In the genomic region with DNA sequence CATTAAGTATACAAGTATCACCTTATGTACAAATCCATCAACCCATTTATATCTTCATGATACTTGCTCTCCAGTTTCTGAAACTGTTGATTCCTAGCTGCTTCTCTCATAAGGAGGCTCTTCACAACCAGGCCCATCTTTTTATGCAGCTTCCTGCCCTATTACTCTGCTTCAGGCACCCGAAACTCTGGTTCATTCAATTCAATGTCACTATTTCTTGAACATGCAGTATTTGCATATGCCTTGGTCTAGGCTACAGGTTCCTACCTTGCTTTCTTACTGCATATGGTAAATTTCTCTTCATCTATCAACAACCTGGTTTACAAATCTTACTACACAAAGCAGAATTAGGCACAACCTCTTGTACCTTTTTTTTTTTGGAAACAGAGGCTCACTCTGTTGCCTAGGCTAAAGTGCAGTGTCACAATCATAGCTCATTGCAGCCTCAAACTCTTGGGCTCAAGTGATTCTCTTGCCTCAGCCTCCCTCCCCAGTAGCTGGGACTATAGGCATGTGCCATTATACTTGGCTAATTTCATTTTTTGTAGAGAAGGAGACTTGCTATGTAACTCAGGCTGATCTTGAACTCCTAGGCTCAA, we compare ENCODE assay signal across 1 cellular context.
TF ChIP-seq lines count a peak whose summit lies in the region.

No MANE protein-coding gene starts in this region.

TF ChIP-seq in WTC11, 78 proteins besides CTCF, POLR2A, EP300 and RAD21 (continued from another document):
- TF ChIP-seq RORB (CRISPR knock-in tag; IDR thresholded peaks at IDR 0.05) = no peak
- TF ChIP-seq ZNF423 (CRISPR knock-in tag; IDR thresholded peaks at IDR 0.05) = no peak
- no peak for TF ChIP-seq AFF4 (CRISPR knock-in tag; IDR thresholded peaks at IDR 0.05; ENCODE audit: borderline replicate concordance)
- no peak for TF ChIP-seq SMAD3 (CRISPR knock-in tag; IDR thresholded peaks at IDR 0.05; ENCODE audit: borderline replicate concordance)
- no peak for TF ChIP-seq ZMAT4 (CRISPR knock-in tag; IDR thresholded peaks at IDR 0.05)
- TF ChIP-seq ZNF317 (CRISPR knock-in tag; IDR thresholded peaks at IDR 0.05; ENCODE audit: borderline replicate concordance, low read depth) = no peak
- TF ChIP-seq ZNF396 (CRISPR knock-in tag; IDR thresholded peaks at IDR 0.05; ENCODE audit: borderline replicate concordance) = no peak
- TF ChIP-seq CREB1 (CRISPR knock-in tag; IDR thresholded peaks at IDR 0.05) = no peak
- no peak for TF ChIP-seq ETV6 (CRISPR knock-in tag; IDR thresholded peaks at IDR 0.05)
- TF ChIP-seq, protein P1, sequence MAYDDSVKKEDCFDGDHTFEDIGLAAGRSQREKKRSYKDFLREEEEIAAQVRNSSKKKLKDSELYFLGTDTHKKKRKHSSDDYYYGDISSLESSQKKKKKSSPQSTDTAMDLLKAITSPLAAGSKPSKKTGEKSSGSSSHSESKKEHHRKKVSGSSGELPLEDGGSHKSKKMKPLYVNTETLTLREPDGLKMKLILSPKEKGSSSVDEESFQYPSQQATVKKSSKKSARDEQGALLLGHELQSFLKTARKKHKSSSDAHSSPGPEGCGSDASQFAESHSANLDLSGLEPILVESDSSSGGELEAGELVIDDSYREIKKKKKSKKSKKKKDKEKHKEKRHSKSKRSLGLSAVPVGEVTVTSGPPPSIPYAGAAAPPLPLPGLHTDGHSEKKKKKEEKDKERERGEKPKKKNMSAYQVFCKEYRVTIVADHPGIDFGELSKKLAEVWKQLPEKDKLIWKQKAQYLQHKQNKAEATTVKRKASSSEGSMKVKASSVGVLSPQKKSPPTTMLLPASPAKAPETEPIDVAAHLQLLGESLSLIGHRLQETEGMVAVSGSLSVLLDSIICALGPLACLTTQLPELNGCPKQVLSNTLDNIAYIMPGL (CRISPR knock-in tag; IDR thresholded peaks at IDR 0.05) = no peak
- TF ChIP-seq TCF7 (CRISPR knock-in tag; IDR thresholded peaks at IDR 0.05; ENCODE audit: low read depth) = no peak
- TF ChIP-seq NFATC4 (CRISPR knock-in tag; IDR thresholded peaks at IDR 0.05) = no peak
- TF ChIP-seq HMGA2 (CRISPR knock-in tag; IDR thresholded peaks at IDR 0.05) = no peak
- TF ChIP-seq ELF4 (CRISPR knock-in tag; IDR thresholded peaks at IDR 0.05; ENCODE audit: low read depth) = no peak
- TF ChIP-seq, protein P2, sequence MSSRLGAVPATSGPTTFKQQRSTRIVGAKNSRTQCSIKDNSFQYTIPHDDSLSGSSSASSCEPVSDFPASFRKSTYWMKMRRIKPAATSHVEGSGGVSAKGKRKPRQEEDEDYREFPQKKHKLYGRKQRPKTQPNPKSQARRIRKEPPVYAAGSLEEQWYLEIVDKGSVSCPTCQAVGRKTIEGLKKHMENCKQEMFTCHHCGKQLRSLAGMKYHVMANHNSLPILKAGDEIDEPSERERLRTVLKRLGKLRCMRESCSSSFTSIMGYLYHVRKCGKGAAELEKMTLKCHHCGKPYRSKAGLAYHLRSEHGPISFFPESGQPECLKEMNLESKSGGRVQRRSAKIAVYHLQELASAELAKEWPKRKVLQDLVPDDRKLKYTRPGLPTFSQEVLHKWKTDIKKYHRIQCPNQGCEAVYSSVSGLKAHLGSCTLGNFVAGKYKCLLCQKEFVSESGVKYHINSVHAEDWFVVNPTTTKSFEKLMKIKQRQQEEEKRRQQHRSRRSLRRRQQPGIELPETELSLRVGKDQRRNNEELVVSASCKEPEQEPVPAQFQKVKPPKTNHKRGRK (CRISPR knock-in tag; IDR thresholded peaks at IDR 0.05; ENCODE audit: borderline replicate concordance) = no peak
- TF ChIP-seq NR2C2 (CRISPR knock-in tag; IDR thresholded peaks at IDR 0.05) = no peak
- no peak for TF ChIP-seq ATF2 (CRISPR knock-in tag; IDR thresholded peaks at IDR 0.05; ENCODE audit: borderline replicate concordance, low read depth)
- no peak for TF ChIP-seq RELA (CRISPR knock-in tag; IDR thresholded peaks at IDR 0.05; ENCODE audit: borderline replicate concordance)
- no peak for TF ChIP-seq NFE2L1 (CRISPR knock-in tag; IDR thresholded peaks at IDR 0.05)
